ENCODE assay signal across 1 cellular context in the genomic region with DNA sequence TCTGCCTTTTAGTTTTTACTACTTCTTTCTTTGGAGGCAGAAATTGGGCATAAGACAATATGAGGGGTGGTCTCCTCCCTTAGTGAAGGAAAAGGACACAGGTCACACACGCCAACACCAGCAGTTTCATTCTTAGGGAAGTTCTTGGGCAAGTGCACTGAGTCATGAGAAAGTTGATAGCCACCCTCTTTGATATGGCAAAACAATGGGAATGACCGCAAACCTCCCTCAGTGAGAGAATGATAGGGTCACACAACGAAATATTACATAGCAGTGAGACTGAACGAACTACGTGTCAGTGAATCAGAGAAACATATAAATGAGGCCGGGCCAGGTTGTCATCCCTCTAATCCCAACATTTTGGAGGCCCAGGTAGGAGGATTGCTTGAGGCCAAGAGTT.
TF ChIP-seq lines count a peak whose summit lies in the region.

No MANE protein-coding gene starts in this region.

TF ChIP-seq in liver, 16 proteins besides CTCF, POLR2A, EP300 and RAD21:
- TF ChIP-seq, protein P1, sequence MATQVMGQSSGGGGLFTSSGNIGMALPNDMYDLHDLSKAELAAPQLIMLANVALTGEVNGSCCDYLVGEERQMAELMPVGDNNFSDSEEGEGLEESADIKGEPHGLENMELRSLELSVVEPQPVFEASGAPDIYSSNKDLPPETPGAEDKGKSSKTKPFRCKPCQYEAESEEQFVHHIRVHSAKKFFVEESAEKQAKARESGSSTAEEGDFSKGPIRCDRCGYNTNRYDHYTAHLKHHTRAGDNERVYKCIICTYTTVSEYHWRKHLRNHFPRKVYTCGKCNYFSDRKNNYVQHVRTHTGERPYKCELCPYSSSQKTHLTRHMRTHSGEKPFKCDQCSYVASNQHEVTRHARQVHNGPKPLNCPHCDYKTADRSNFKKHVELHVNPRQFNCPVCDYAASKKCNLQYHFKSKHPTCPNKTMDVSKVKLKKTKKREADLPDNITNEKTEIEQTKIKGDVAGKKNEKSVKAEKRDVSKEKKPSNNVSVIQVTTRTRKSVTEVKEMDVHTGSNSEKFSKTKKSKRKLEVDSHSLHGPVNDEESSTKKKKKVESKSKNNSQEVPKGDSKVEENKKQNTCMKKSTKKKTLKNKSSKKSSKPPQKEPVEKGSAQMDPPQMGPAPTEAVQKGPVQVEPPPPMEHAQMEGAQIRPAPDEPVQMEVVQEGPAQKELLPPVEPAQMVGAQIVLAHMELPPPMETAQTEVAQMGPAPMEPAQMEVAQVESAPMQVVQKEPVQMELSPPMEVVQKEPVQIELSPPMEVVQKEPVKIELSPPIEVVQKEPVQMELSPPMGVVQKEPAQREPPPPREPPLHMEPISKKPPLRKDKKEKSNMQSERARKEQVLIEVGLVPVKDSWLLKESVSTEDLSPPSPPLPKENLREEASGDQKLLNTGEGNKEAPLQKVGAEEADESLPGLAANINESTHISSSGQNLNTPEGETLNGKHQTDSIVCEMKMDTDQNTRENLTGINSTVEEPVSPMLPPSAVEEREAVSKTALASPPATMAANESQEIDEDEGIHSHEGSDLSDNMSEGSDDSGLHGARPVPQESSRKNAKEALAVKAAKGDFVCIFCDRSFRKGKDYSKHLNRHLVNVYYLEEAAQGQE (IDR thresholded peaks at IDR 0.05) = no peak
- no peak for TF ChIP-seq RXRA (IDR thresholded peaks at IDR 0.05)
- TF ChIP-seq NR2F2 (IDR thresholded peaks at IDR 0.05) = no peak
- TF ChIP-seq FOXA1 (IDR thresholded peaks at IDR 0.05) = no peak
- TF ChIP-seq, protein P2, sequence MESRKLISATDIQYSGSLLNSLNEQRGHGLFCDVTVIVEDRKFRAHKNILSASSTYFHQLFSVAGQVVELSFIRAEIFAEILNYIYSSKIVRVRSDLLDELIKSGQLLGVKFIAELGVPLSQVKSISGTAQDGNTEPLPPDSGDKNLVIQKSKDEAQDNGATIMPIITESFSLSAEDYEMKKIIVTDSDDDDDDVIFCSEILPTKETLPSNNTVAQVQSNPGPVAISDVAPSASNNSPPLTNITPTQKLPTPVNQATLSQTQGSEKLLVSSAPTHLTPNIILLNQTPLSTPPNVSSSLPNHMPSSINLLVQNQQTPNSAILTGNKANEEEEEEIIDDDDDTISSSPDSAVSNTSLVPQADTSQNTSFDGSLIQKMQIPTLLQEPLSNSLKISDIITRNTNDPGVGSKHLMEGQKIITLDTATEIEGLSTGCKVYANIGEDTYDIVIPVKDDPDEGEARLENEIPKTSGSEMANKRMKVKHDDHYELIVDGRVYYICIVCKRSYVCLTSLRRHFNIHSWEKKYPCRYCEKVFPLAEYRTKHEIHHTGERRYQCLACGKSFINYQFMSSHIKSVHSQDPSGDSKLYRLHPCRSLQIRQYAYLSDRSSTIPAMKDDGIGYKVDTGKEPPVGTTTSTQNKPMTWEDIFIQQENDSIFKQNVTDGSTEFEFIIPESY (IDR thresholded peaks at IDR 0.05) = no peak
- no peak for TF ChIP-seq FOXA2 (IDR thresholded peaks at IDR 0.05)
- TF ChIP-seq TAF1 (conservative IDR thresholded peaks at IDR 0.05) = no peak
- TF ChIP-seq, protein P3, sequence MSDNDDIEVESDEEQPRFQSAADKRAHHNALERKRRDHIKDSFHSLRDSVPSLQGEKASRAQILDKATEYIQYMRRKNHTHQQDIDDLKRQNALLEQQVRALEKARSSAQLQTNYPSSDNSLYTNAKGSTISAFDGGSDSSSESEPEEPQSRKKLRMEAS (IDR thresholded peaks at IDR 0.05) = no peak
- no peak for TF ChIP-seq JUND (IDR thresholded peaks at IDR 0.05)
- TF ChIP-seq SP1 (IDR thresholded peaks at IDR 0.05) = no peak
- TF ChIP-seq EGR1 (IDR thresholded peaks at IDR 0.05; ENCODE audit: low read depth in 2 of 2) = no peak
- TF ChIP-seq GABPA (IDR thresholded peaks at IDR 0.05 in 1 of 2, conservative IDR thresholded peaks at IDR 0.05 in 1 of 2) = no peak
- TF ChIP-seq HNF4G (IDR thresholded peaks at IDR 0.05) = no peak
- TF ChIP-seq YY1 (IDR thresholded peaks at IDR 0.05) = no peak
- TF ChIP-seq, protein P4, sequence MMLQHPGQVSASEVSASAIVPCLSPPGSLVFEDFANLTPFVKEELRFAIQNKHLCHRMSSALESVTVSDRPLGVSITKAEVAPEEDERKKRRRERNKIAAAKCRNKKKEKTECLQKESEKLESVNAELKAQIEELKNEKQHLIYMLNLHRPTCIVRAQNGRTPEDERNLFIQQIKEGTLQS (IDR thresholded peaks at IDR 0.05) = no peak
- TF ChIP-seq HNF4A (conservative IDR thresholded peaks at IDR 0.05) = no peak
